In genomic region chr3:127733781-127734180, GRCh38 we compare ENCODE assay signal across 23 cellular contexts.
DNase-seq lines count a peak whose midpoint lies in the region; ATAC-seq and TF ChIP-seq lines count a peak whose summit lies in the region.
"Had no signal": no experiment of that assay in that cellular context is flagged by ENCODE, and none has a peak within 500 bp of the region (broad histone marks: within the 10 kb centered on the region; RNA-seq: fewer than 3 reads in every experiment).

No MANE protein-coding gene starts in this region.

- no peak for ATAC-seq in gastrocnemius medialis
- ATAC-seq: activated CD8-positive, alpha-beta memory T cell treated with anti-CD3 and anti-CD28 coated beads, Interleukin-2, amount 10 ng/mL, durations not matched to agents 7 days and 5 days; body of pancreas; effector memory CD8-positive, alpha-beta T cell; left colon had no signal

- H3K27ac Mint-ChIP-seq in type B pancreatic cell: no peak overlapping the region
- H3K27ac Mint-ChIP-seq: activated CD4-positive, alpha-beta T cell treated with anti-CD3 and anti-CD28 coated beads, Interleukin-2, amount 10 ng/mL, durations not matched to agents 24 days and 14 days; activated CD8-positive, alpha-beta memory T cell treated with anti-CD3 and anti-CD28 coated beads, Interleukin-2, amount 10 ng/mL, durations not matched to agents 7 days and 5 days; activated naive CD8-positive, alpha-beta T cell treated with anti-CD3 and anti-CD28 coated beads, Interleukin-2, amount 10 ng/mL, durations not matched to agents 7 days and 5 days; CD8-positive, alpha-beta memory T cell; effector memory CD8-positive, alpha-beta T cell; natural killer cell treated with Interleukin-12 subunit alpha and Interleukin-12 subunit beta and Interleukin-15 and Interleukin-18, amount 100 ng/mL, for 72 hours had no signal

- H3K36me3 Mint-ChIP-seq in type B pancreatic cell: no peaks in the 10 kb centered on the region
- H3K36me3 Mint-ChIP-seq: activated CD8-positive, alpha-beta memory T cell treated with anti-CD3 and anti-CD28 coated beads, Interleukin-2, amount 10 ng/mL, durations not matched to agents 7 days and 5 days; activated naive CD8-positive, alpha-beta T cell treated with anti-CD3 and anti-CD28 coated beads, Interleukin-2, amount 10 ng/mL, durations not matched to agents 7 days and 5 days; CD8-positive, alpha-beta memory T cell; natural killer cell treated with Interleukin-12 subunit alpha and Interleukin-12 subunit beta and Interleukin-15 and Interleukin-18, amount 100 ng/mL, for 72 hours had no signal

- H3K9me2 ChIP-seq in OCI-LY1 (ENCODE audit: low read depth, low read length): no peaks in the 10 kb centered on the region
- H3K9me2 ChIP-seq: SK-N-SH had no signal

- H3F3A ChIP-seq in OCI-LY1 (ENCODE audit: insufficient read depth, low read length): no peaks in the 10 kb centered on the region

- H3K27me3 ChIP-seq in GM06990 (replicated peaks; ENCODE audit: control insufficient read depth, insufficient read depth, low read length): no peaks in the 10 kb centered on the region
- H3K27me3 ChIP-seq in OCI-LY1 (ENCODE audit: insufficient read depth, low read length): no peaks in the 10 kb centered on the region
- no peaks in the 10 kb centered on the region for H3K27me3 ChIP-seq in dorsolateral prefrontal cortex
- H3K27me3 ChIP-seq in gastrocnemius medialis: no peaks in the 10 kb centered on the region
- H3K27me3 ChIP-seq: body of pancreas, sigmoid colon, vagina had no signal

- peak overlapping the region; percentile 61; the same call in 1 of the 2 replicates for H3K9ac ChIP-seq in OCI-LY1 (ENCODE audit: low read length)

- no peak overlapping the region for H3K4me3 Mint-ChIP-seq in type B pancreatic cell
- H3K4me3 Mint-ChIP-seq: activated CD4-positive, alpha-beta T cell treated with anti-CD3 and anti-CD28 coated beads, Interleukin-2, amount 10 ng/mL, durations not matched to agents 24 days and 14 days; activated CD8-positive, alpha-beta memory T cell treated with anti-CD3 and anti-CD28 coated beads, Interleukin-2, amount 10 ng/mL, durations not matched to agents 7 days and 5 days; activated naive CD8-positive, alpha-beta T cell treated with anti-CD3 and anti-CD28 coated beads, Interleukin-2, amount 10 ng/mL, durations not matched to agents 7 days and 5 days; CD8-positive, alpha-beta memory T cell; effector memory CD8-positive, alpha-beta T cell; natural killer cell treated with Interleukin-12 subunit alpha and Interleukin-12 subunit beta and Interleukin-15 and Interleukin-18, amount 100 ng/mL, for 72 hours had no signal

- no peak for DNase-seq in GM06990 (ENCODE audit: extremely low read depth, insufficient read length)
- peak in 1 of 10 donors; percentile 22 for DNase-seq in dorsolateral prefrontal cortex
- no peak for DNase-seq in gastrocnemius medialis
- no peak for DNase-seq in NCI-H187 treated with DMSO at 0.1 percent for 48 hours (lab: John Stamatoyannopoulos, UW)
- DNase-seq in type B pancreatic cell (ENCODE audit: extremely low spot score, unreplicated experiment): no peak
- no peak for DNase-seq in pons (ENCODE audit: low spot score)
- DNase-seq: activated CD4-positive, alpha-beta T cell treated with anti-CD3 and anti-CD28 coated beads, Interleukin-2, amount 10 ng/mL, durations not matched to agents 24 days and 14 days; activated CD8-positive, alpha-beta memory T cell treated with anti-CD3 and anti-CD28 coated beads, Interleukin-2, amount 10 ng/mL, durations not matched to agents 7 days and 5 days; body of pancreas; CD8-positive, alpha-beta memory T cell; effector memory CD8-positive, alpha-beta T cell; GF-D8; glutamatergic neuron; left colon; NCI-H1694; NCI-H82; sigmoid colon; SK-N-SH; substantia nigra had no signal

- H2AFZ ChIP-seq in OCI-LY1 (ENCODE audit: low read length): no peak overlapping the region

- peaks cover 4% of the 10 kb centered on the region for H3K27me3 Mint-ChIP-seq in type B pancreatic cell

- H3K4me3 ChIP-seq in GM06990 (replicated peaks; ENCODE audit: low read depth, low read length) (peak overlapping the region; percentile 75), OCI-LY1 (ENCODE audit: low read depth, low read length, poor library complexity, severe bottlenecking) (peak overlapping the region; percentile 59), dorsolateral prefrontal cortex (no peak overlapping the region), gastrocnemius medialis (no peak overlapping the region)
- H3K4me3 ChIP-seq: body of pancreas, sigmoid colon, vagina had no signal

- no peak for TF ChIP-seq POLR2A in gastrocnemius medialis (IDR thresholded peaks at IDR 0.05)

- H3K36me3 ChIP-seq in GM06990 (ENCODE audit: control insufficient read depth, insufficient read depth, low read length) (peaks cover 5% of the 10 kb centered on the region; the same call in 1 of the 2 replicates), OCI-LY1 (ENCODE audit: insufficient read depth, low read length) (no peaks in the 10 kb centered on the region), gastrocnemius medialis (no peaks in the 10 kb centered on the region)
- H3K36me3 ChIP-seq: sigmoid colon, vagina had no signal

- H3K27ac ChIP-seq in OCI-LY1 (ENCODE audit: low read depth, low read length, poor library complexity, severe bottlenecking) (peak overlapping the region; percentile 80), dorsolateral prefrontal cortex (peak overlapping the region in 33 of 59 donors; percentile 0 to 94 (median 71)), gastrocnemius medialis (peak overlapping the region in 3 of 4 donors; percentile 69 to 86 (median 78))

- intact Hi-C loops in dorsolateral prefrontal cortex (cut with DNase I) (no loop called here), gastrocnemius medialis (cut with DNase I; ENCODE audit: low total_unique reads) (no loop called here)

- no peaks in the 10 kb centered on the region for H3K79me2 ChIP-seq in OCI-LY1 (ENCODE audit: insufficient read depth, low read length)

- H3K4me1 Mint-ChIP-seq in type B pancreatic cell (ENCODE audit: unreplicated experiment): peaks cover 37% of the 10 kb centered on the region
- H3K4me1 Mint-ChIP-seq: CD8-positive, alpha-beta memory T cell had no signal

- H3K9me3 Mint-ChIP-seq in type B pancreatic cell: no peaks in the 10 kb centered on the region
- H3K9me3 Mint-ChIP-seq: activated CD4-positive, alpha-beta T cell treated with anti-CD3 and anti-CD28 coated beads, Interleukin-2, amount 10 ng/mL, durations not matched to agents 24 days and 14 days; activated naive CD8-positive, alpha-beta T cell treated with anti-CD3 and anti-CD28 coated beads, Interleukin-2, amount 10 ng/mL, durations not matched to agents 7 days and 5 days; CD8-positive, alpha-beta memory T cell; effector memory CD8-positive, alpha-beta T cell; natural killer cell treated with Interleukin-12 subunit alpha and Interleukin-12 subunit beta and Interleukin-15 and Interleukin-18, amount 100 ng/mL, for 72 hours had no signal

- no peak for TF ChIP-seq CTCF in GM06990 (IDR thresholded peaks at IDR 0.05; ENCODE audit: insufficient read depth, low read length, poor library complexity, severe bottlenecking)
- TF ChIP-seq CTCF in OCI-LY1 (IDR thresholded peaks at IDR 0.05; ENCODE audit: low read length): no peak
- TF ChIP-seq CTCF in dorsolateral prefrontal cortex (IDR thresholded peaks at IDR 0.05 in 54 of 56, conservative IDR thresholded peaks at IDR 0.05 in 2 of 56; ENCODE audit: low read depth in 1 of 56, partially characterized antibody in 56 of 56): no peak
- no peak for TF ChIP-seq CTCF in gastrocnemius medialis (IDR thresholded peaks at IDR 0.05 in 4 of 5, conservative IDR thresholded peaks at IDR 0.05 in 1 of 5)
- no peak for TF ChIP-seq CTCF in type B pancreatic cell (conservative IDR thresholded peaks at IDR 0.05)

- H4K20me1 ChIP-seq in OCI-LY1 (ENCODE audit: insufficient read depth, low read length): no peaks in the 10 kb centered on the region

- peak overlapping the region; percentile 71 for H3K4me2 ChIP-seq in OCI-LY1 (ENCODE audit: low read length)

- H3K9me3 ChIP-seq in OCI-LY1 (ENCODE audit: low read length): no peaks in the 10 kb centered on the region
- H3K9me3 ChIP-seq in gastrocnemius medialis: no peaks in the 10 kb centered on the region
- H3K9me3 ChIP-seq: body of pancreas, sigmoid colon, SK-N-SH, vagina had no signal

- in situ Hi-C loops in gastrocnemius medialis (cut with MboI; ENCODE audit: low sequenced_read_pairs in 4 of 4): no loop called here

- H3K4me1 ChIP-seq in OCI-LY1 (ENCODE audit: insufficient read depth, low read length, severe bottlenecking) (peaks cover 51% of the 10 kb centered on the region), gastrocnemius medialis (peaks cover 40 to 64% of the 10 kb centered on the region in 2 donors)

Comparison
In these comparisons a context has a peak if more than half of its experiments do, and no peak if none do; other contexts are left out.
1. H3K4me3 ChIP-seq: peak in GM06990 (single experiment) and OCI-LY1 (single experiment); none in dorsolateral prefrontal cortex (0 of 59) and gastrocnemius medialis (0 of 4).
2. Peak in every context shown above with its lines, with median percentiles within 50 percentile points of each other: H3K27ac ChIP-seq.